Comparison of ENCODE assay signal across 10 cellular contexts in the genomic region with DNA sequence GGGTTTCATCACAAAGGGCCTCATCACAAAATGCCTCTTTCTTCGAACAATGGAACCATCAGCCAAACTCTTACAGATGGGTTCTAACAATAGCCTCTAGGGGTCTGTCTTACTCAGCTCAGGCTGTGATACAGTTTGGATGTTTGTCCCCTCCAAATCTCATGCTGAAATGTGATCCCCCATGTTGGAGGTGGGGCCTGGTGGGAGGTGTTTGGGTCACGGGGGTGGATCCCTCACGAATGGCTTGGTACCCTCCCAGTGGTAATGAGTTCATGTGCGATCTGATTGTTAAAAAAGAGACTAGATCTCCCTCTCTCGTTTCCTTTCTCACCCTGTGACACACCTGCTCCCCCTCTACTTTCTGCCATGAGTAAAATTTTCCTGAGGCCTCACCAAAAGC.
A peak's percentile ranks its signal among the peaks of the same experiment; 100 is the strongest.
DNase-seq lines count a peak whose midpoint lies in the region; ATAC-seq lines count a peak whose summit lies in the region.
"Had no signal": no experiment of that assay in that cellular context is flagged by ENCODE, and none has a peak within 500 bp of the region (broad histone marks: within the 10 kb centered on the region; RNA-seq: fewer than 3 reads in every experiment).

No MANE protein-coding gene starts in this region.

- ATAC-seq in stimulated activated naive CD8-positive, alpha-beta T cell treated with anti-CD3 and anti-CD28 coated beads, Interleukin-15, Interleukin-2, amounts not matched to agents 100 U/mL and 50 U/mL, for 24 hours: peak; percentile 92
- ATAC-seq in GM18502 (IDR thresholded peaks at IDR 0.05; ENCODE audit: poor library complexity, unreplicated experiment) (no peak), GM18909 (IDR thresholded peaks at IDR 0.05; ENCODE audit: poor library complexity, unreplicated experiment) (no peak)

- DNase-seq in activated naive CD4-positive, alpha-beta T cell treated with Interleukin-2 at 50 U/mL for 16 hours: peak; percentile 54
- DNase-seq in activated naive CD4-positive, alpha-beta T cell (lab: John Stamatoyannopoulos, UW): no peak
- DNase-seq in activated CD8-positive, alpha-beta memory T cell treated with anti-CD3 and anti-CD28 coated beads, Interleukin-2, amount 50 U/mL, for 24 hours (ENCODE audit: extremely low read depth): peak; percentile 8
- DNase-seq in iPS-NIHi7 (ENCODE audit: extremely low spot score): peak; percentile 41
- DNase-seq in stimulated activated naive CD8-positive, alpha-beta T cell treated with anti-CD3 and anti-CD28 coated beads, Interleukin-15, Interleukin-2, amounts not matched to agents 100 U/mL and 50 U/mL, for 24 hours: peak; percentile 63
- no peak for DNase-seq in effector CD8-positive, alpha-beta T cell (lab: John Stamatoyannopoulos, UW)
- DNase-seq: NCI-H774, SK-N-SH had no signal

Comparison
In these comparisons a context has a peak if more than half of its experiments do, and no peak if none do; other contexts are left out.
1. DNase-seq: peak in activated naive CD4-positive, alpha-beta T cell treated with Interleukin-2 at 50 U/mL for 16 hours (single experiment), activated CD8-positive, alpha-beta memory T cell treated with anti-CD3 and anti-CD28 coated beads, Interleukin-2, amount 50 U/mL, for 24 hours (single experiment), iPS-NIHi7 (single experiment) and stimulated activated naive CD8-positive, alpha-beta T cell treated with anti-CD3 and anti-CD28 coated beads, Interleukin-15, Interleukin-2, amounts not matched to agents 100 U/mL and 50 U/mL, for 24 hours (single experiment); none in activated naive CD4-positive, alpha-beta T cell (0 of 4) and effector CD8-positive, alpha-beta T cell (single experiment).